In the genomic region with DNA sequence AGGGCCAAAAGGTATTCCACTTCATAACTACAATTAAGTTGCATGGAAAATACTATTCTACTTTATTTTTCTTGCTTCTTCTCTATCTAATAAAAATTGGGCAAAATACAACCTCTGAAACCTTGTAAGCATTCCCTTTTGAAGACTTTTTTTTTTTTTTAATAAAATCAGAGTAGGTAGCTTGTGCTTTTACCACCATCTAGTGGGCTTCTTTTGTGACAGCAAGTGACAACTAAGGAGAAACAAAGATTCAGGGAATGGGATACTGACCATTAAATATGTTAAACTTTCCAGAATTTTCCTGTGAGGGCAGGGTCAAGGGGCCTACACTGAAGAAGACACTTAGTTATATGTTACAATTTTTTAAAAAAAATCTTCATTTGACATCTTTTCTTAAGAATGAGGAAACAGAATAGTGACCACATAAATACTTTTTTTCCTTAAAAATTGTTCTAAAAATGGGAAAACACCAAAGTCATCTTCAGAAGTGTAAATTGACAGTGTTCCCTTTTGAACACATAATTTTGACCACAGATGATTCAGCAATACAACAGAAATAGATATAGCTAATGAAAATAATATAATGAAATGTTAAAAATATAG, we compare ENCODE assay signal across 8 cellular contexts.
DNase-seq lines count a peak whose midpoint lies in the region; ATAC-seq, FAIRE-seq and TF ChIP-seq lines count a peak whose summit lies in the region.

No MANE protein-coding gene starts in this region.

- H3K36me3 ChIP-seq in WERI-Rb-1 (no peaks in the 10 kb centered on the region), kidney (ENCODE audit: control insufficient read depth in 1 of 2, insufficient read depth in 2 of 2, low read length in 2 of 2) (no peaks in the 10 kb centered on the region)

- H3K4me3 ChIP-seq in WERI-Rb-1 (ENCODE audit: low read depth, low read length) (no peak overlapping the region), kidney (ENCODE audit: low read length in 2 of 2) (no peak overlapping the region)

- peak; percentile 53 for FAIRE-seq in kidney (lab: Jason Lieb, UNC)

- no peaks in the 10 kb centered on the region for H3K27me3 ChIP-seq in WERI-Rb-1 (ENCODE audit: insufficient read depth, low read depth, severe bottlenecking)

- H3K4me1 ChIP-seq in kidney (ENCODE audit: control insufficient read depth in 1 of 2, insufficient read depth in 1 of 2, low read depth in 1 of 2, low read length in 2 of 2) = no peaks in the 10 kb centered on the region

- ATAC-seq in esophagus mucosa (no peak), GM19351 (IDR thresholded peaks at IDR 0.05; ENCODE audit: unreplicated experiment) (no peak)

- peak; percentile 47 for DNase-seq in EL
- peak; percentile 55 for DNase-seq in NAMALWA (ENCODE audit: low spot score)
- DNase-seq in WERI-Rb-1 = no peak
- no peak for DNase-seq in kidney
- DNase-seq in activated CD4-positive, alpha-beta T cell treated with anti-CD3 and anti-CD28 coated beads, Interleukin-2, amount 50 U/mL, for 1 hour = no peak
- no peak for DNase-seq in OCI-M2 (lab: John Stamatoyannopoulos, UW; ENCODE audit: unreplicated experiment)

- TF ChIP-seq CTCF in WERI-Rb-1 (IDR thresholded peaks at IDR 0.05; ENCODE audit: low read depth, low read length) (peak; percentile 35; the same call in 1 of the 2 replicates), kidney (IDR thresholded peaks at IDR 0.05; ENCODE audit: borderline replicate concordance, extremely low read depth, insufficient read depth) (peak; percentile 47)

- intact Hi-C loops in kidney (cut with DNase I) = no loop called here

- H3K9me3 ChIP-seq in WERI-Rb-1 (ENCODE audit: severe bottlenecking) (no peaks in the 10 kb centered on the region), kidney (ENCODE audit: control insufficient read depth in 1 of 2, low read length in 2 of 2) (no peaks in the 10 kb centered on the region)

- H3K9ac ChIP-seq in kidney (ENCODE audit: low read length in 2 of 2) = no peak overlapping the region

- H3K27ac ChIP-seq in WERI-Rb-1 (no peak overlapping the region), kidney (ENCODE audit: low read depth in 2 of 2, low read length in 2 of 2) (no peak overlapping the region)

Comparison
In these comparisons a context has a peak if more than half of its experiments do, and no peak if none do; other contexts are left out.
1. DNase-seq: peak in EL (single experiment) and NAMALWA (single experiment); none in WERI-Rb-1 (single experiment), kidney (single experiment), activated CD4-positive, alpha-beta T cell treated with anti-CD3 and anti-CD28 coated beads, Interleukin-2, amount 50 U/mL, for 1 hour (single experiment) and OCI-M2 (single experiment).